ENCODE assay signal across 11 cellular contexts in genomic region chr1:59071289-59071688, GRCh38.
DNase-seq lines count a peak whose midpoint lies in the region; ATAC-seq, FAIRE-seq and TF ChIP-seq lines count a peak whose summit lies in the region.
"Had no signal": no experiment of that assay in that cellular context is flagged by ENCODE, and none has a peak within 500 bp of the region (broad histone marks: within the 10 kb centered on the region; RNA-seq: fewer than 3 reads in every experiment).

No MANE protein-coding gene starts in this region.

- TF ChIP-seq CTCF in endothelial cell of umbilical vein (IDR thresholded peaks at IDR 0.05; ENCODE audit: extremely low read depth in 1 of 2, insufficient read depth in 1 of 2, low read depth in 1 of 2, low read length in 2 of 2), result no peak

- no peaks in the 10 kb centered on the region for H4K20me1 ChIP-seq in endothelial cell of umbilical vein (replicated peaks; ENCODE audit: control insufficient read depth, extremely low read depth, insufficient read depth, low read length)

- no peaks in the 10 kb centered on the region for H3K9me3 ChIP-seq in endothelial cell of umbilical vein (replicated peaks; ENCODE audit: control insufficient read depth, insufficient read depth, low read length)

- H3K36me3 ChIP-seq in endothelial cell of umbilical vein (ENCODE audit: control insufficient read depth in 2 of 2, extremely low read depth in 1 of 2, insufficient read depth in 2 of 2, low read length in 2 of 2), result no peaks in the 10 kb centered on the region

- dilution Hi-C loops in endothelial cell of umbilical vein (cut with MboI; ENCODE audit: extremely low pct_ligation_motif_present, low sequenced_read_pairs), result no loop called here

- peaks cover 26% of the 10 kb centered on the region for H3K4me1 ChIP-seq in endothelial cell of umbilical vein (ENCODE audit: control insufficient read depth, extremely low read depth, insufficient read depth, low read length)

- no peak overlapping the region for H3K9ac ChIP-seq in endothelial cell of umbilical vein (replicated peaks; ENCODE audit: extremely low read depth, insufficient read depth, low read length)

- H3K4me3 ChIP-seq in endothelial cell of umbilical vein (replicated peaks in 1 of 3; ENCODE audit: insufficient read depth in 1 of 3, low read depth in 1 of 3, low read length in 3 of 3), result no peak overlapping the region

- BruUV-seq in endothelial cell of umbilical vein (replicated peaks; lab: Mats Ljungman, UMichigan), result no TSS peak

- H3K4me2 ChIP-seq in endothelial cell of umbilical vein (ENCODE audit: insufficient read depth, low read length), result peak overlapping the region; percentile 9

- peak; percentile 42 for DNase-seq in CD1c-positive myeloid dendritic cell (ENCODE audit: extremely low spot score)
- DNase-seq in HT-29 (ENCODE audit: low spot score), result peak; percentile 71
- DNase-seq in SIG-M5 (lab: John Stamatoyannopoulos, UW), result peak; percentile 48
- no peak for DNase-seq in endothelial cell of umbilical vein (ENCODE audit: low read depth, low spot score)
- DNase-seq in kidney glomerular epithelial cell (lab: John Stamatoyannopoulos, UW), result no peak
- no peak for DNase-seq in GM19240 (ENCODE audit: insufficient read length, low spot score)
- DNase-seq: activated CD4-positive, alpha-beta T cell treated with anti-CD3 and anti-CD28 coated beads, Interleukin-2, amount 50 U/mL, for 4 hours; H7; NCI-H2171 had no signal

- no peak for TF ChIP-seq POLR2A in endothelial cell of umbilical vein (IDR thresholded peaks at IDR 0.05; ENCODE audit: low read depth, low read length)

- CTCF ChIA-PET in endothelial cell of umbilical vein (lab: Charles Lee), result interaction anchor here (0.9 to 1.3 kb wide), 6 partner anchors 8 to 628 kb away, joined by 3 to 4 read pairs (median 4); no protein-coding TSS in a partner anchor

- POLR2A ChIA-PET in endothelial cell of umbilical vein (lab: Charles Lee), result no interaction called here

- FAIRE-seq in endothelial cell of umbilical vein (lab: Jason Lieb, UNC), result no peak

- no peaks in the 10 kb centered on the region for H3K27me3 ChIP-seq in endothelial cell of umbilical vein (ENCODE audit: control insufficient read depth in 2 of 2, insufficient read depth in 2 of 2, low read length in 2 of 2)

- ATAC-seq in HG03378 (IDR thresholded peaks at IDR 0.05; ENCODE audit: unreplicated experiment) (no peak), HG02610 (IDR thresholded peaks at IDR 0.05; ENCODE audit: unreplicated experiment) (no peak)

- intact Hi-C loops in endothelial cell of umbilical vein (cut with micrococcal nuclease), result no loop called here

- H3K27ac ChIP-seq in endothelial cell of umbilical vein (ENCODE audit: insufficient read depth, low read depth, low read length), result peak overlapping the region; percentile 43

- no peaks in the 10 kb centered on the region for H3K79me2 ChIP-seq in endothelial cell of umbilical vein (ENCODE audit: control insufficient read depth, insufficient read depth, low read length)

- H2AFZ ChIP-seq in endothelial cell of umbilical vein (ENCODE audit: low read depth, low read length), result peak overlapping the region; percentile 7

- no peaks in the 10 kb centered on the region for H3K9me1 ChIP-seq in endothelial cell of umbilical vein (replicated peaks; ENCODE audit: control insufficient read depth, extremely low read depth, insufficient read depth, low read length)

TF ChIP-seq in endothelial cell of umbilical vein, 7 proteins besides CTCF, POLR2A, EP300 and RAD21:
- no peak for TF ChIP-seq GATA2 (IDR thresholded peaks at IDR 0.05; ENCODE audit: insufficient read depth, insufficient read length, low read depth, low read length)

Comparison
In these comparisons a context has a peak if more than half of its experiments do, and no peak if none do; other contexts are left out.
1. DNase-seq: peak in CD1c-positive myeloid dendritic cell (single experiment), HT-29 (single experiment) and SIG-M5 (single experiment); none in endothelial cell of umbilical vein (single experiment), kidney glomerular epithelial cell (single experiment) and GM19240 (single experiment).